In the genomic region with DNA sequence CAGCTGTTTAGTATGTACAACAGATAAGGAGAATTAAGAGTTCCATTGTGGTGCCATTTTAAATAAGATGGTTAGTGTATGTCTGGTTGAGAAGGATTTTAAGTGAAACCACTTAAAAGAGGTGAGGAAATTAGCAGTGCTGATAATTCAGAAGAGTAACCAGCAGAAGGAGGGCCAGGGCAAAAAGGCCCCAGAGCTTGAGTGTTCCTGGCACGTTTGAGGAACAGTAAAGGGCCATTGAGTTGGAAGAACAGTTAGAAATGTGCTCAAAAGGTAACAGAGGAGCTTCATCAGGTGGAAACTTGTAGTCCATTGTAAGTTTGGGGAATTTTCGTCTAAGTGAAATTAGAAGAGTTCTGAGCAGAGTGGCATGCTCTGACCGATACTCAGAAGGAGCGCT, we compare ENCODE assay signal across 26 cellular contexts.
"Had no signal": no experiment of that assay in that cellular context is flagged by ENCODE, and none has a peak within 500 bp of the region (broad histone marks: within the 10 kb centered on the region; RNA-seq: fewer than 3 reads in every experiment).

No MANE protein-coding gene starts in this region.

- H3K4me1 Mint-ChIP-seq: immature natural killer cell; memory B cell; naive thymus-derived CD4-positive, alpha-beta T cell; stimulated activated memory B cell treated with anti-CD40 and anti-IgM and Interleukin-4, amounts not matched to agents 10 μg/mL and 1 μg/mL and 100 μg/mL, for 72 hours; stimulated activated naive CD8-positive, alpha-beta T cell treated with anti-CD3 and anti-CD28 coated beads, Interleukin-15, amount 100 ng/mL, for 72 hours had no signal

- ATAC-seq: left colon; mucosa of descending colon; naive thymus-derived CD4-positive, alpha-beta T cell; natural killer cell treated with Interleukin-12 subunit alpha and Interleukin-12 subunit beta and Interleukin-15 and Interleukin-18, amount 100 ng/mL, for 72 hours; pancreas; right cardiac atrium; sciatic nerve; stimulated activated memory B cell treated with anti-CD40 and anti-IgM and Interleukin-4, amounts not matched to agents 10 μg/mL and 1 μg/mL and 100 μg/mL, for 72 hours; stimulated activated naive CD8-positive, alpha-beta T cell treated with anti-CD3 and anti-CD28 coated beads, Interleukin-15, amount 100 ng/mL, for 72 hours had no signal

- H3K9me3 ChIP-seq: mucosa of descending colon, pancreas, prostate gland, tibial nerve, vagina had no signal

- DNase-seq: hypothalamus; immature natural killer cell; kidney; left colon; left ventricle myocardium inferior; midbrain; mucosa of descending colon; naive thymus-derived CD4-positive, alpha-beta T cell; pancreas; posterior cingulate gyrus; retina; right cardiac atrium; spleen; stimulated activated CD4-positive, alpha-beta T cell treated with anti-CD3 and anti-CD28 coated beads, Interleukin-4, amount 100 ng/mL, for 24 hours; stimulated activated naive CD4-positive, alpha-beta T cell treated with Interleukin-2 at 50 U/mL for 16 hours; stimulated activated naive CD8-positive, alpha-beta T cell treated with anti-CD3 and anti-CD28 coated beads, Interleukin-15, amount 100 ng/mL, for 72 hours; substantia nigra had no signal

- H3K36me3 ChIP-seq: left ventricle myocardium inferior, pancreas, prostate gland, spleen, tibial nerve, vagina had no signal

- H3K4me3 Mint-ChIP-seq: immature natural killer cell; memory B cell; naive thymus-derived CD4-positive, alpha-beta T cell; natural killer cell treated with Interleukin-12 subunit alpha and Interleukin-12 subunit beta and Interleukin-15 and Interleukin-18, amount 100 ng/mL, for 72 hours; stimulated activated memory B cell treated with anti-CD40 and anti-IgM and Interleukin-4, amounts not matched to agents 10 μg/mL and 1 μg/mL and 100 μg/mL, for 72 hours; stimulated activated naive CD8-positive, alpha-beta T cell treated with anti-CD3 and anti-CD28 coated beads, Interleukin-15, amount 100 ng/mL, for 72 hours; type B pancreatic cell had no signal

- H3K9me3 Mint-ChIP-seq: stimulated activated memory B cell treated with anti-CD40 and anti-IgM and Interleukin-4, amounts not matched to agents 10 μg/mL and 1 μg/mL and 100 μg/mL, for 72 hours; type B pancreatic cell had no signal

- H3K27me3 Mint-ChIP-seq: memory B cell; naive thymus-derived CD4-positive, alpha-beta T cell; natural killer cell treated with Interleukin-12 subunit alpha and Interleukin-12 subunit beta and Interleukin-15 and Interleukin-18, amount 100 ng/mL, for 72 hours; stimulated activated memory B cell treated with anti-CD40 and anti-IgM and Interleukin-4, amounts not matched to agents 10 μg/mL and 1 μg/mL and 100 μg/mL, for 72 hours; stimulated activated naive CD8-positive, alpha-beta T cell treated with anti-CD3 and anti-CD28 coated beads, Interleukin-15, amount 100 ng/mL, for 72 hours; type B pancreatic cell had no signal

- H3K4me3 ChIP-seq: left ventricle myocardium inferior, mucosa of descending colon, pancreas, prostate gland, skin epidermis, spleen, tibial nerve, vagina had no signal

- H3K27ac ChIP-seq: left ventricle myocardium inferior, pancreas, prostate gland, skin epidermis, spleen, tibial nerve, vagina had no signal

- H3K27ac Mint-ChIP-seq: immature natural killer cell; memory B cell; naive thymus-derived CD4-positive, alpha-beta T cell; natural killer cell treated with Interleukin-12 subunit alpha and Interleukin-12 subunit beta and Interleukin-15 and Interleukin-18, amount 100 ng/mL, for 72 hours; stimulated activated memory B cell treated with anti-CD40 and anti-IgM and Interleukin-4, amounts not matched to agents 10 μg/mL and 1 μg/mL and 100 μg/mL, for 72 hours; stimulated activated naive CD8-positive, alpha-beta T cell treated with anti-CD3 and anti-CD28 coated beads, Interleukin-15, amount 100 ng/mL, for 72 hours; type B pancreatic cell had no signal

- H3K36me3 Mint-ChIP-seq: immature natural killer cell; memory B cell; naive thymus-derived CD4-positive, alpha-beta T cell; natural killer cell treated with Interleukin-12 subunit alpha and Interleukin-12 subunit beta and Interleukin-15 and Interleukin-18, amount 100 ng/mL, for 72 hours; stimulated activated memory B cell treated with anti-CD40 and anti-IgM and Interleukin-4, amounts not matched to agents 10 μg/mL and 1 μg/mL and 100 μg/mL, for 72 hours; type B pancreatic cell had no signal

- H3K27me3 ChIP-seq: pancreas, spleen, tibial nerve, vagina had no signal

- H3K4me1 ChIP-seq: left ventricle myocardium inferior, prostate gland, spleen, tibial nerve, vagina had no signal
